28 cellular contexts compared by ENCODE assay signal in the genomic region with DNA sequence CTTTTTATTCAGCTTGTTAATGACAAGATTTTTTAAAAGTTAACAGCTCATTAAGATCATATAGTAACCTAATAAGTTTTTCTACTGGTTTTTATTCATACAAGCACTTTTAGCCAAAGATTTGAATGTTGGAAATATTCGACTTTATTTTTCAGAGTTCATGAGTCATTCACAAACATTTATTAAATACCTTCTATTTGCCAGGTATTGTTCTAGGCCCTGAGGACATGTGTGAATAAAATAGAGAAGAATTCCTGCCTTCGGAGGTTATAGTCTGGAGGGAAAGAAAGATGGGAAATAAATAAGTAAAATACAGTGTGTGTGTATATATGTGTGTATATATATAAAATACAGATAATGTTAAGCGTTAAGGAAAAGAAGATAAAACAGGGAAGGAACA.
"Had no signal": no experiment of that assay in that cellular context is flagged by ENCODE, and none has a peak within 500 bp of the region (broad histone marks: within the 10 kb centered on the region; RNA-seq: fewer than 3 reads in every experiment).

No MANE protein-coding gene starts in this region.

- H3K9me3 ChIP-seq: left ventricle myocardium inferior, neutrophil, pancreas, psoas muscle, thoracic aorta, upper lobe of left lung had no signal

- ATAC-seq: activated CD4-positive, alpha-beta T cell treated with anti-CD3 and anti-CD28 coated beads for 36 hours; natural killer cell; pancreas; psoas muscle; right cardiac atrium had no signal

- H3K4me3 ChIP-seq: hepatocyte, left ventricle myocardium inferior, pancreas, psoas muscle, thoracic aorta, upper lobe of left lung had no signal

- DNase-seq: activated CD4-positive, alpha-beta memory T cell treated with anti-CD3 and anti-CD28 coated beads for 36 hours; activated CD4-positive, alpha-beta T cell treated with anti-CD3 and anti-CD28 coated beads for 36 hours; activated naive CD4-positive, alpha-beta T cell treated with anti-CD3 and anti-CD28 coated beads for 36 hours; activated naive CD8-positive, alpha-beta T cell treated with anti-CD3 and anti-CD28 coated beads, Interleukin-2, amount 10 ng/mL, durations not matched to agents 7 days and 5 days; activated T-cell treated with anti-CD3 and anti-CD28 coated beads, Interleukin-2, amount 50 U/mL, for 48 hours; amniotic stem cell; effector CD4-positive, alpha-beta T cell; erythroblast; glutamatergic neuron; immature natural killer cell; kidney glomerular epithelial cell; left ventricle myocardium inferior; midbrain; natural killer cell; pancreas; psoas muscle; right cardiac atrium; stimulated activated CD4-positive, alpha-beta T cell treated with anti-CD3 and anti-CD28 coated beads, Interleukin-4, amount 100 ng/mL, for 24 hours; stimulated activated naive CD4-positive, alpha-beta T cell treated with Interleukin-2 at 50 U/mL for 16 hours; SW 1271; T-helper 2 cell; upper lobe of left lung had no signal

- H3K27me3 ChIP-seq: hepatocyte, neutrophil, pancreas, upper lobe of left lung had no signal

- H3K27ac Mint-ChIP-seq: activated CD4-positive, alpha-beta memory T cell treated with anti-CD3 and anti-CD28 coated beads for 36 hours; activated CD4-positive, alpha-beta T cell treated with anti-CD3 and anti-CD28 coated beads for 36 hours; activated naive CD4-positive, alpha-beta T cell treated with anti-CD3 and anti-CD28 coated beads for 36 hours; activated naive CD8-positive, alpha-beta T cell treated with anti-CD3 and anti-CD28 coated beads, Interleukin-2, amount 10 ng/mL, durations not matched to agents 7 days and 5 days; natural killer cell had no signal

- H3K4me2 ChIP-seq: hepatocyte had no signal

- H3K9me3 Mint-ChIP-seq: activated CD4-positive, alpha-beta memory T cell treated with anti-CD3 and anti-CD28 coated beads for 36 hours; activated naive CD4-positive, alpha-beta T cell treated with anti-CD3 and anti-CD28 coated beads for 36 hours; activated naive CD8-positive, alpha-beta T cell treated with anti-CD3 and anti-CD28 coated beads, Interleukin-2, amount 10 ng/mL, durations not matched to agents 7 days and 5 days; immature natural killer cell; natural killer cell had no signal

- H3K4me1 Mint-ChIP-seq: activated CD4-positive, alpha-beta T cell treated with anti-CD3 and anti-CD28 coated beads for 36 hours; immature natural killer cell; natural killer cell had no signal

- H2AFZ ChIP-seq: hepatocyte had no signal

- H3K4me1 ChIP-seq: left ventricle myocardium inferior, pancreas, psoas muscle, upper lobe of left lung had no signal

- FAIRE-seq: endometrium, frontal cortex, pancreas, TTC549 had no signal

- H3K27me3 Mint-ChIP-seq: activated CD4-positive, alpha-beta memory T cell treated with anti-CD3 and anti-CD28 coated beads for 36 hours; activated CD4-positive, alpha-beta T cell treated with anti-CD3 and anti-CD28 coated beads for 36 hours; activated naive CD8-positive, alpha-beta T cell treated with anti-CD3 and anti-CD28 coated beads, Interleukin-2, amount 10 ng/mL, durations not matched to agents 7 days and 5 days had no signal

- H3K4me3 Mint-ChIP-seq: activated CD4-positive, alpha-beta memory T cell treated with anti-CD3 and anti-CD28 coated beads for 36 hours; activated CD4-positive, alpha-beta T cell treated with anti-CD3 and anti-CD28 coated beads for 36 hours; activated naive CD4-positive, alpha-beta T cell treated with anti-CD3 and anti-CD28 coated beads for 36 hours; activated naive CD8-positive, alpha-beta T cell treated with anti-CD3 and anti-CD28 coated beads, Interleukin-2, amount 10 ng/mL, durations not matched to agents 7 days and 5 days; immature natural killer cell; natural killer cell had no signal

- H3K27ac ChIP-seq: hepatocyte, left ventricle myocardium inferior, neutrophil, pancreas, psoas muscle, thoracic aorta, upper lobe of left lung had no signal
